Comparison of ENCODE assay signal across 3 cellular contexts in genomic region chr5:1289559-1289958, GRCh38. TPM values are rescaled to one million over a fixed set of nuclear protein-coding genes. Genes with fewer than 3 reads are reported as not detected.
"Had no signal": no experiment of that assay in that cellular context is flagged by ENCODE, and none has a peak within 500 bp of the region (broad histone marks: within the 10 kb centered on the region; RNA-seq: fewer than 3 reads in every experiment).

No MANE protein-coding gene starts in this region.

RNA-seq across cellular contexts. Expression of gene TERT, which starts 5.3 kb away (rescaled TPM):
- total RNA-seq: aorta, body of pancreas, cardiac septum had no signal
